14 cellular contexts compared by ENCODE assay signal in genomic region chr17:82434216-82434565, GRCh38. TPM values are rescaled to one million over a fixed set of nuclear protein-coding genes. Genes with fewer than 3 reads are reported as not detected.
DNase-seq lines count a peak whose midpoint lies in the region; ATAC-seq and TF ChIP-seq lines count a peak whose summit lies in the region.
"Had no signal": no experiment of that assay in that cellular context is flagged by ENCODE, and none has a peak within 500 bp of the region (broad histone marks: within the 10 kb centered on the region; RNA-seq: fewer than 3 reads in every experiment).

No MANE protein-coding gene starts in this region.

- no peak overlapping the region for H3K4me3 Mint-ChIP-seq in CD4-positive, CD25-positive, alpha-beta regulatory T cell
- H3K4me3 Mint-ChIP-seq in immature natural killer cell, result peak overlapping the region; percentile 56 to 71 (median 66)
- H3K4me3 Mint-ChIP-seq: CD14-positive monocyte, nephron progenitor cell had no signal

- no peaks in the 10 kb centered on the region for H3K27me3 ChIP-seq in CD4-positive, CD25-positive, alpha-beta regulatory T cell (ENCODE audit: control insufficient read depth, insufficient read depth, low read length)
- H3K27me3 ChIP-seq in DOHH2 (ENCODE audit: control insufficient read depth, low read length), result no peaks in the 10 kb centered on the region
- H3K27me3 ChIP-seq: right atrium auricular region had no signal

- H3K27ac Mint-ChIP-seq in CD4-positive, CD25-positive, alpha-beta regulatory T cell, result peak overlapping the region in 1 of 3 donors; percentile 51
- peak overlapping the region; percentile 65 to 88 (median 70) for H3K27ac Mint-ChIP-seq in immature natural killer cell
- H3K27ac Mint-ChIP-seq: CD14-positive monocyte, nephron progenitor cell had no signal

- peaks cover 11% of the 10 kb centered on the region for H3K36me3 Mint-ChIP-seq in CD4-positive, CD25-positive, alpha-beta regulatory T cell
- H3K36me3 Mint-ChIP-seq in immature natural killer cell, result peaks cover 0 to 10% (median 0%) of the 10 kb centered on the region in 3 donors

- peaks cover 14% of the 10 kb centered on the region for H3K4me1 ChIP-seq in CD4-positive, CD25-positive, alpha-beta regulatory T cell (ENCODE audit: control insufficient read depth, insufficient read depth, low read length, poor library complexity, severe bottlenecking)
- H3K4me1 ChIP-seq in DOHH2 (ENCODE audit: control insufficient read depth, low read length), result peaks cover 24% of the 10 kb centered on the region
- H3K4me1 ChIP-seq: right atrium auricular region had no signal

- no peaks in the 10 kb centered on the region for H3K79me2 ChIP-seq in DOHH2 (ENCODE audit: control insufficient read depth, low read length)

- POLR2A ChIA-PET in RWPE1 (lab: Yijun Ruan, JAX; ENCODE audit: low non-redundant PET), result no interaction called here

- CTCF ChIA-PET in RWPE1 (lab: Yijun Ruan, JAX), result no interaction called here

- H3F3A ChIP-seq in DOHH2 (ENCODE audit: control insufficient read depth, insufficient read depth), result no peaks in the 10 kb centered on the region

- H3K9me3 Mint-ChIP-seq in CD4-positive, CD25-positive, alpha-beta regulatory T cell, result no peaks in the 10 kb centered on the region
- H3K9me3 Mint-ChIP-seq in immature natural killer cell, result no peaks in the 10 kb centered on the region
- H3K9me3 Mint-ChIP-seq: CD14-positive monocyte, nephron progenitor cell had no signal

- H3K9me2 ChIP-seq in DOHH2 (replicated peaks; ENCODE audit: control insufficient read depth, low read length), result no peaks in the 10 kb centered on the region

- H4K20me1 ChIP-seq in DOHH2 (ENCODE audit: control insufficient read depth, insufficient read depth, low read depth, low read length), result no peaks in the 10 kb centered on the region

- peak; percentile 70 to 74 for ATAC-seq in CD4-positive, CD25-positive, alpha-beta regulatory T cell (ENCODE audit: low read depth in 2 of 2)
- ATAC-seq in HG02588 (IDR thresholded peaks at IDR 0.05; ENCODE audit: unreplicated experiment), result no peak
- ATAC-seq in GM21360 (IDR thresholded peaks at IDR 0.05; ENCODE audit: unreplicated experiment), result no peak
- ATAC-seq: HepG2 had no signal

- TF ChIP-seq CTCF in DOHH2 (IDR thresholded peaks at IDR 0.05; ENCODE audit: low read depth, low read length, poor library complexity, severe bottlenecking) (no peak), RWPE1 (conservative IDR thresholded peaks at IDR 0.05; ENCODE audit: low read depth) (no peak)

- no peaks in the 10 kb centered on the region for H3K9me3 ChIP-seq in CD4-positive, CD25-positive, alpha-beta regulatory T cell (ENCODE audit: control insufficient read depth in 2 of 2, low read length in 2 of 2)
- no peaks in the 10 kb centered on the region for H3K9me3 ChIP-seq in DOHH2 (ENCODE audit: control insufficient read depth, insufficient read depth, low read length)
- H3K9me3 ChIP-seq: right atrium auricular region had no signal

- peaks cover 2% of the 10 kb centered on the region for H3K36me3 ChIP-seq in CD4-positive, CD25-positive, alpha-beta regulatory T cell (ENCODE audit: control insufficient read depth, insufficient read depth, low read length)
- H3K36me3 ChIP-seq in DOHH2 (ENCODE audit: control insufficient read depth, low read length), result no peaks in the 10 kb centered on the region

- peak overlapping the region; percentile 53 for H3K4me2 ChIP-seq in DOHH2 (ENCODE audit: low read length)

- peak in 2 of 3 donors; percentile 22 to 72 for DNase-seq in CD4-positive, CD25-positive, alpha-beta regulatory T cell
- DNase-seq in RWPE1 (ENCODE audit: low spot score), result no peak
- DNase-seq in immature natural killer cell, result peak; percentile 54 to 56 (median 56)
- DNase-seq in HCEC 1CT, result no peak
- no peak for DNase-seq in iPS-NIHi7 (ENCODE audit: extremely low spot score)
- DNase-seq: NCI-H1092; nephron progenitor cell; stimulated activated CD4-positive, alpha-beta T cell treated with anti-CD3 and anti-CD28 coated beads, Interleukin-2, amount 100 ng/mL, for 24 hours had no signal

- H3K27ac ChIP-seq in CD4-positive, CD25-positive, alpha-beta regulatory T cell (ENCODE audit: insufficient read depth, low read length, poor library complexity, severe bottlenecking), result no peak overlapping the region
- H3K27ac ChIP-seq in DOHH2 (ENCODE audit: low read depth, low read length), result peak overlapping the region; percentile 41
- peak overlapping the region; percentile 37 for H3K27ac ChIP-seq in RWPE1
- H3K27ac ChIP-seq: right atrium auricular region had no signal

- H3K4me3 ChIP-seq in CD4-positive, CD25-positive, alpha-beta regulatory T cell (ENCODE audit: low read depth, low read length), result no peak overlapping the region
- H3K4me3 ChIP-seq in DOHH2 (ENCODE audit: low read length), result peak overlapping the region; percentile 22; the same call in 1 of the 2 replicates
- H3K4me3 ChIP-seq: right atrium auricular region had no signal

- peaks cover 4 to 17% (median 10%) of the 10 kb centered on the region in 4 donors for H3K4me1 Mint-ChIP-seq in CD4-positive, CD25-positive, alpha-beta regulatory T cell
- H3K4me1 Mint-ChIP-seq in immature natural killer cell, result peaks cover 42 to 47% of the 10 kb centered on the region in 2 donors

- no peaks in the 10 kb centered on the region for H3K27me3 Mint-ChIP-seq in CD4-positive, CD25-positive, alpha-beta regulatory T cell
- H3K27me3 Mint-ChIP-seq in immature natural killer cell (ENCODE audit: low read depth in 3 of 3), result peaks cover 0 to 9% (median 0%) of the 10 kb centered on the region in 3 donors

RNA-seq across cellular contexts. Expression of gene OGFOD3, which starts 15.8 kb away (rescaled TPM):
- 13.9 TPM for total RNA-seq in CD4-positive, CD25-positive, alpha-beta regulatory T cell
- 10 to 100 TPM; 20.5 to 32.9 (median 24.6) TPM for polyA plus RNA-seq in CD4-positive, CD25-positive, alpha-beta regulatory T cell
- polyA plus RNA-seq in immature natural killer cell, result 10 to 100 TPM; 29.3 to 43.5 (median 39.8) TPM

RNA-seq across cellular contexts. Expression of gene HEXD, which starts 16.0 kb away (rescaled TPM):
- 42.8 TPM for total RNA-seq in CD4-positive, CD25-positive, alpha-beta regulatory T cell
- polyA plus RNA-seq in CD4-positive, CD25-positive, alpha-beta regulatory T cell, result 10 to 100 TPM in 3 of 4 donors, 1 to 10 TPM in 1; 9.7 to 13.0 (median 11.3) TPM
- polyA plus RNA-seq in immature natural killer cell, result 10 to 100 TPM; 12.7 to 18.8 (median 15.2) TPM

RNA-seq across cellular contexts. Expression of gene CYBC1, which starts 16.4 kb away (rescaled TPM):
- total RNA-seq in CD4-positive, CD25-positive, alpha-beta regulatory T cell, result 155 TPM
- polyA plus RNA-seq in CD4-positive, CD25-positive, alpha-beta regulatory T cell, result 100 to 1,000 TPM; 174 to 230 (median 203) TPM
- polyA plus RNA-seq in immature natural killer cell, result 100 to 1,000 TPM; 182 to 246 (median 243) TPM

RNA-seq across cellular contexts. Expression of gene NARF, which starts 24.4 kb away (rescaled TPM):
- total RNA-seq in CD4-positive, CD25-positive, alpha-beta regulatory T cell, result 93.2 TPM
- 100 to 1,000 TPM in 3 of 4 donors, 10 to 100 TPM in 1; 97.0 to 141 (median 114) TPM for polyA plus RNA-seq in CD4-positive, CD25-positive, alpha-beta regulatory T cell
- polyA plus RNA-seq in immature natural killer cell, result 100 to 1,000 TPM; 149 to 192 (median 179) TPM

Comparison
In these comparisons a context has a peak if more than half of its experiments do, and no peak if none do; other contexts are left out.
1. ATAC-seq: peak in CD4-positive, CD25-positive, alpha-beta regulatory T cell (2 of 2); none in HG02588 (single experiment) and GM21360 (single experiment).
2. DNase-seq: peak in CD4-positive, CD25-positive, alpha-beta regulatory T cell (2 of 3) and immature natural killer cell (3 of 3); none in RWPE1 (single experiment), HCEC 1CT (single experiment) and iPS-NIHi7 (single experiment).
3. H3K4me3 Mint-ChIP-seq: peak in immature natural killer cell (5 of 5); none in CD4-positive, CD25-positive, alpha-beta regulatory T cell (0 of 4).